ENCODE assay signal across 1 cellular context in the genomic region with DNA sequence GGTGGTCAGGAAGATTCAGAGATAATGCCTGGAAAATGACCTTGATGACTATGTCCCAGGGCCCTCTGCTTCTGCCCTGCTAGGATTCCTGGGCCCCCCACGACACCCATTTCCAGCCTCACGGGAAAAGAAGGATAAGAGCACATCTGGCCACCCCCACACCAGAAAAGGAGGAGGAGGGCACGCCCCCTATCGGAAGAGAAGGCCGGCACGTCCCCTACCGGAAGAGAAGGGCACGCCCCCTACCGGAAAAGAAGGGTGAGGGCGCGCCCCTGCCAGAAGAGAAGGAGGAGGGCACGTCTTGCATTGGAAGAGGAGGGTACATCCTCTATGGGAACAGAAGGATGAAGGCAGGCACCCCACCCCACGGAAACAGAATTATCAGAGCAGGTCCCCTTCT.
A peak's percentile ranks its signal among the peaks of the same experiment; 100 is the strongest.
TF ChIP-seq lines count a peak whose summit lies in the region.

No MANE protein-coding gene starts in this region.

TF ChIP-seq in HepG2, 621 proteins besides CTCF, POLR2A, EP300 and RAD21 (continued from another document and continues in another):
- TF ChIP-seq, protein P1, sequence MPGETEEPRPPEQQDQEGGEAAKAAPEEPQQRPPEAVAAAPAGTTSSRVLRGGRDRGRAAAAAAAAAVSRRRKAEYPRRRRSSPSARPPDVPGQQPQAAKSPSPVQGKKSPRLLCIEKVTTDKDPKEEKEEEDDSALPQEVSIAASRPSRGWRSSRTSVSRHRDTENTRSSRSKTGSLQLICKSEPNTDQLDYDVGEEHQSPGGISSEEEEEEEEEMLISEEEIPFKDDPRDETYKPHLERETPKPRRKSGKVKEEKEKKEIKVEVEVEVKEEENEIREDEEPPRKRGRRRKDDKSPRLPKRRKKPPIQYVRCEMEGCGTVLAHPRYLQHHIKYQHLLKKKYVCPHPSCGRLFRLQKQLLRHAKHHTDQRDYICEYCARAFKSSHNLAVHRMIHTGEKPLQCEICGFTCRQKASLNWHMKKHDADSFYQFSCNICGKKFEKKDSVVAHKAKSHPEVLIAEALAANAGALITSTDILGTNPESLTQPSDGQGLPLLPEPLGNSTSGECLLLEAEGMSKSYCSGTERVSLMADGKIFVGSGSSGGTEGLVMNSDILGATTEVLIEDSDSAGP (CRISPR knock-in tag; IDR thresholded peaks at IDR 0.05; ENCODE audit: borderline replicate concordance) = no peak
- no peak for TF ChIP-seq MED8 (CRISPR knock-in tag; IDR thresholded peaks at IDR 0.05; ENCODE audit: insufficient replicate concordance)
- TF ChIP-seq STAG1 (CRISPR knock-in tag; IDR thresholded peaks at IDR 0.05) = peak; percentile 63
- TF ChIP-seq RBM39 (IDR thresholded peaks at IDR 0.05; ENCODE audit: low read depth, low read length, poor library complexity, severe bottlenecking) = no peak
- TF ChIP-seq ARID5B (CRISPR knock-in tag; IDR thresholded peaks at IDR 0.05) = 0 out of 2 replicates have a peak, but pooled peaks have one; percentile 17
- peak; percentile 79 for TF ChIP-seq XRCC5 (optimal IDR thresholded peaks at IDR 0.05; ENCODE audit: low read length)
- no peak for TF ChIP-seq POLR2G (IDR thresholded peaks at IDR 0.05; ENCODE audit: low read depth, low read length)
- no peak for TF ChIP-seq KLF12 (CRISPR knock-in tag; IDR thresholded peaks at IDR 0.05; ENCODE audit: borderline replicate concordance)
- TF ChIP-seq, protein P2, sequence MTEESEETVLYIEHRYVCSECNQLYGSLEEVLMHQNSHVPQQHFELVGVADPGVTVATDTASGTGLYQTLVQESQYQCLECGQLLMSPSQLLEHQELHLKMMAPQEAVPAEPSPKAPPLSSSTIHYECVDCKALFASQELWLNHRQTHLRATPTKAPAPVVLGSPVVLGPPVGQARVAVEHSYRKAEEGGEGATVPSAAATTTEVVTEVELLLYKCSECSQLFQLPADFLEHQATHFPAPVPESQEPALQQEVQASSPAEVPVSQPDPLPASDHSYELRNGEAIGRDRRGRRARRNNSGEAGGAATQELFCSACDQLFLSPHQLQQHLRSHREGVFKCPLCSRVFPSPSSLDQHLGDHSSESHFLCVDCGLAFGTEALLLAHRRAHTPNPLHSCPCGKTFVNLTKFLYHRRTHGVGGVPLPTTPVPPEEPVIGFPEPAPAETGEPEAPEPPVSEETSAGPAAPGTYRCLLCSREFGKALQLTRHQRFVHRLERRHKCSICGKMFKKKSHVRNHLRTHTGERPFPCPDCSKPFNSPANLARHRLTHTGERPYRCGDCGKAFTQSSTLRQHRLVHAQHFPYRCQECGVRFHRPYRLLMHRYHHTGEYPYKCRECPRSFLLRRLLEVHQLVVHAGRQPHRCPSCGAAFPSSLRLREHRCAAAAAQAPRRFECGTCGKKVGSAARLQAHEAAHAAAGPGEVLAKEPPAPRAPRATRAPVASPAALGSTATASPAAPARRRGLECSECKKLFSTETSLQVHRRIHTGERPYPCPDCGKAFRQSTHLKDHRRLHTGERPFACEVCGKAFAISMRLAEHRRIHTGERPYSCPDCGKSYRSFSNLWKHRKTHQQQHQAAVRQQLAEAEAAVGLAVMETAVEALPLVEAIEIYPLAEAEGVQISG (CRISPR knock-in tag; IDR thresholded peaks at IDR 0.05) = peak; percentile 60
- no peak for TF ChIP-seq JUN (CRISPR knock-in tag; IDR thresholded peaks at IDR 0.05)
- no peak for TF ChIP-seq SNRNP70 (IDR thresholded peaks at IDR 0.05; ENCODE audit: low read depth, low read length)
- TF ChIP-seq ZNF660 (CRISPR knock-in tag; IDR thresholded peaks at IDR 0.05; ENCODE audit: borderline replicate concordance, low read depth) = no peak
- TF ChIP-seq, protein P3, sequence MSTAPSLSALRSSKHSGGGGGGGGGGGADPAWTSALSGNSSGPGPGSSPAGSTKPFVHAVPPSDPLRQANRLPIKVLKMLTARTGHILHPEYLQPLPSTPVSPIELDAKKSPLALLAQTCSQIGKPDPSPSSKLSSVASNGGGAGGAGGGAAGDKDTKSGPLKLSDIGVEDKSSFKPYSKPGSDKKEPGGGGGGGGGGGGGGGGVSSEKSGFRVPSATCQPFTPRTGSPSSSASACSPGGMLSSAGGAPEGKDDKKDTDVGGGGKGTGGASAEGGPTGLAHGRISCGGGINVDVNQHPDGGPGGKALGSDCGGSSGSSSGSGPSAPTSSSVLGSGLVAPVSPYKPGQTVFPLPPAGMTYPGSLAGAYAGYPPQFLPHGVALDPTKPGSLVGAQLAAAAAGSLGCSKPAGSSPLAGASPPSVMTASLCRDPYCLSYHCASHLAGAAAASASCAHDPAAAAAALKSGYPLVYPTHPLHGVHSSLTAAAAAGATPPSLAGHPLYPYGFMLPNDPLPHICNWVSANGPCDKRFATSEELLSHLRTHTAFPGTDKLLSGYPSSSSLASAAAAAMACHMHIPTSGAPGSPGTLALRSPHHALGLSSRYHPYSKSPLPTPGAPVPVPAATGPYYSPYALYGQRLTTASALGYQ (CRISPR knock-in tag; IDR thresholded peaks at IDR 0.05) = no peak
- 0 out of 2 replicates have a peak, but pooled peaks have one; percentile 41 for TF ChIP-seq ZNF740 (CRISPR knock-in tag; IDR thresholded peaks at IDR 0.05)
- TF ChIP-seq ZSCAN5A (CRISPR knock-in tag; IDR thresholded peaks at IDR 0.05; ENCODE audit: borderline replicate concordance) = no peak
- 0 out of 4 replicates have a peak, but pooled peaks of 1 of the 2 experiments have one; percentile 22 for TF ChIP-seq KLF16 (CRISPR knock-in tag; IDR thresholded peaks at IDR 0.05)
- TF ChIP-seq SAP130 (CRISPR knock-in tag; IDR thresholded peaks at IDR 0.05; ENCODE audit: low read depth) = 0 out of 2 replicates have a peak, but pooled peaks have one; percentile 23
- peak; percentile 49; the same call in 1 of the 2 replicates for TF ChIP-seq ZMYM4 (CRISPR knock-in tag; IDR thresholded peaks at IDR 0.05)
- no peak for TF ChIP-seq TCF7 (IDR thresholded peaks at IDR 0.05; ENCODE audit: low read depth)
- TF ChIP-seq GATAD2A (CRISPR knock-in tag; IDR thresholded peaks at IDR 0.05) = peak; percentile 53; the same call in 1 of the 2 replicates
- TF ChIP-seq MED1 (CRISPR knock-in tag; IDR thresholded peaks at IDR 0.05) = 0 out of 2 replicates have a peak, but pooled peaks have one; percentile 22
- TF ChIP-seq YEATS2 (CRISPR knock-in tag; IDR thresholded peaks at IDR 0.05; ENCODE audit: borderline replicate concordance) = no peak
- TF ChIP-seq, protein P4, sequence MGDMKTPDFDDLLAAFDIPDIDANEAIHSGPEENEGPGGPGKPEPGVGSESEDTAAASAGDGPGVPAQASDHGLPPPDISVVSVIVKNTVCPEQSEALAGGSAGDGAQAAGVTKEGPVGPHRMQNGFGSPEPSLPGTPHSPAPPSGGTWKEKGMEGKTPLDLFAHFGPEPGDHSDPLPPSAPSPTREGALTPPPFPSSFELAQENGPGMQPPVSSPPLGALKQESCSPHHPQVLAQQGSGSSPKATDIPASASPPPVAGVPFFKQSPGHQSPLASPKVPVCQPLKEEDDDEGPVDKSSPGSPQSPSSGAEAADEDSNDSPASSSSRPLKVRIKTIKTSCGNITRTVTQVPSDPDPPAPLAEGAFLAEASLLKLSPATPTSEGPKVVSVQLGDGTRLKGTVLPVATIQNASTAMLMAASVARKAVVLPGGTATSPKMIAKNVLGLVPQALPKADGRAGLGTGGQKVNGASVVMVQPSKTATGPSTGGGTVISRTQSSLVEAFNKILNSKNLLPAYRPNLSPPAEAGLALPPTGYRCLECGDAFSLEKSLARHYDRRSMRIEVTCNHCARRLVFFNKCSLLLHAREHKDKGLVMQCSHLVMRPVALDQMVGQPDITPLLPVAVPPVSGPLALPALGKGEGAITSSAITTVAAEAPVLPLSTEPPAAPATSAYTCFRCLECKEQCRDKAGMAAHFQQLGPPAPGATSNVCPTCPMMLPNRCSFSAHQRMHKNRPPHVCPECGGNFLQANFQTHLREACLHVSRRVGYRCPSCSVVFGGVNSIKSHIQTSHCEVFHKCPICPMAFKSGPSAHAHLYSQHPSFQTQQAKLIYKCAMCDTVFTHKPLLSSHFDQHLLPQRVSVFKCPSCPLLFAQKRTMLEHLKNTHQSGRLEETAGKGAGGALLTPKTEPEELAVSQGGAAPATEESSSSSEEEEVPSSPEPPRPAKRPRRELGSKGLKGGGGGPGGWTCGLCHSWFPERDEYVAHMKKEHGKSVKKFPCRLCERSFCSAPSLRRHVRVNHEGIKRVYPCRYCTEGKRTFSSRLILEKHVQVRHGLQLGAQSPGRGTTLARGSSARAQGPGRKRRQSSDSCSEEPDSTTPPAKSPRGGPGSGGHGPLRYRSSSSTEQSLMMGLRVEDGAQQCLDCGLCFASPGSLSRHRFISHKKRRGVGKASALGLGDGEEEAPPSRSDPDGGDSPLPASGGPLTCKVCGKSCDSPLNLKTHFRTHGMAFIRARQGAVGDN (CRISPR knock-in tag; IDR thresholded peaks at IDR 0.05) = peak; percentile 29; the same call in 1 of the 2 replicates
- no peak for TF ChIP-seq SNAI1 (CRISPR knock-in tag; IDR thresholded peaks at IDR 0.05; ENCODE audit: borderline replicate concordance)
- no peak for TF ChIP-seq ZNF343 (CRISPR knock-in tag; IDR thresholded peaks at IDR 0.05)
- TF ChIP-seq GABPA (IDR thresholded peaks at IDR 0.05; ENCODE audit: low read depth, low read length) = no peak
- TF ChIP-seq GABPA (CRISPR knock-in tag; IDR thresholded peaks at IDR 0.05; ENCODE audit: low read depth) = peak; percentile 78
- TF ChIP-seq FOSL2 (CRISPR knock-in tag; IDR thresholded peaks at IDR 0.05) = no peak
- TF ChIP-seq HOXA3 (CRISPR knock-in tag; IDR thresholded peaks at IDR 0.05) = peak; percentile 39; the same call in 1 of the 2 replicates
- 0 out of 2 replicates have a peak, but pooled peaks have one; percentile 37 for TF ChIP-seq HDAC2 (CRISPR knock-in tag; IDR thresholded peaks at IDR 0.05)
- no peak for TF ChIP-seq RELA (CRISPR knock-in tag; IDR thresholded peaks at IDR 0.05)
- TF ChIP-seq TGIF2 (CRISPR knock-in tag; IDR thresholded peaks at IDR 0.05) = peak; percentile 59; the same call in 1 of the 2 replicates
- no peak for TF ChIP-seq PRPF4 (IDR thresholded peaks at IDR 0.05; ENCODE audit: low read depth, low read length, poor library complexity, severe bottlenecking)
- TF ChIP-seq BHLHE40 (IDR thresholded peaks at IDR 0.05; ENCODE audit: low read length) = 0 out of 2 replicates have a peak, but pooled peaks have one; percentile 18
- TF ChIP-seq, protein P5, sequence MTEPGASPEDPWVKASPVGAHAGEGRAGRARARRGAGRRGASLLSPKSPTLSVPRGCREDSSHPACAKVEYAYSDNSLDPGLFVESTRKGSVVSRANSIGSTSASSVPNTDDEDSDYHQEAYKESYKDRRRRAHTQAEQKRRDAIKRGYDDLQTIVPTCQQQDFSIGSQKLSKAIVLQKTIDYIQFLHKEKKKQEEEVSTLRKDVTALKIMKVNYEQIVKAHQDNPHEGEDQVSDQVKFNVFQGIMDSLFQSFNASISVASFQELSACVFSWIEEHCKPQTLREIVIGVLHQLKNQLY (CRISPR knock-in tag; IDR thresholded peaks at IDR 0.05) = no peak
- TF ChIP-seq PAX8 (CRISPR knock-in tag; IDR thresholded peaks at IDR 0.05; ENCODE audit: borderline replicate concordance) = no peak
- TF ChIP-seq ZKSCAN8 (CRISPR knock-in tag; IDR thresholded peaks at IDR 0.05; ENCODE audit: borderline replicate concordance) = no peak
- no peak for TF ChIP-seq CERS6 (CRISPR knock-in tag; IDR thresholded peaks at IDR 0.05)
- TF ChIP-seq ZMYM3 (CRISPR knock-in tag; IDR thresholded peaks at IDR 0.05) = no peak
- TF ChIP-seq CREB1 (IDR thresholded peaks at IDR 0.05) = no peak
- no peak for TF ChIP-seq CREB1 (CRISPR knock-in tag; IDR thresholded peaks at IDR 0.05)
- TF ChIP-seq KDM4B (CRISPR knock-in tag; IDR thresholded peaks at IDR 0.05) = no peak
- TF ChIP-seq ZNF589 (CRISPR knock-in tag; conservative IDR thresholded peaks at IDR 0.05) = no peak
- TF ChIP-seq ZNF34 (CRISPR knock-in tag; IDR thresholded peaks at IDR 0.05; ENCODE audit: borderline replicate concordance) = no peak
